8 cellular contexts compared by ENCODE assay signal in genomic region chr4:41990383-41991111, GRCh38. TPM values are rescaled to one million over a fixed set of nuclear protein-coding genes. Genes with fewer than 3 reads are reported as not detected.
DNase-seq lines count a peak whose midpoint lies in the region; TF ChIP-seq lines count a peak whose summit lies in the region.

Gene SLC30A9, plus strand, starts transcription at chr4:41990530. Its CDS starts 122 bp downstream, at chr4:41990652.

- peak within 1 kb of the TSS; percentile 97 for H3K27ac Mint-ChIP-seq in HFFc6
- peak within 1 kb of the TSS; percentile 94 for H3K27ac Mint-ChIP-seq in activated naive CD4-positive, alpha-beta T cell treated with anti-CD3 and anti-CD28 coated beads for 36 hours

- CTCF ChIA-PET in activated naive CD4-positive, alpha-beta T cell treated with anti-CD3 and anti-CD28 coated beads for 36 hours (lab: Charles Lee) = interaction anchor here (0.9 to 1.3 kb wide), 3 partner anchors 14 to 55 kb away, joined by 3 read pairs; partner anchors contain the start of gene TMEM33

- peak within 1 kb of the TSS; percentile 100 for H3K4me3 Mint-ChIP-seq in HFFc6
- H3K4me3 Mint-ChIP-seq in activated naive CD4-positive, alpha-beta T cell treated with anti-CD3 and anti-CD28 coated beads for 36 hours = peak within 1 kb of the TSS; percentile 98

- H3K27me3 Mint-ChIP-seq in HFFc6 (ENCODE audit: insufficient read depth) = no peaks in the 10 kb centered on the region; the same call in 1 of the 2 replicates
- H3K27me3 Mint-ChIP-seq in activated naive CD4-positive, alpha-beta T cell treated with anti-CD3 and anti-CD28 coated beads for 36 hours (ENCODE audit: low read depth) = no peaks in the 10 kb centered on the region

- intact Hi-C loops in activated naive CD4-positive, alpha-beta T cell treated with anti-CD3 and anti-CD28 coated beads for 36 hours (cut with micrococcal nuclease) = loop anchor here (1.0 to 5.0 kb wide), 2 partner anchors 55 to 773 kb away; partner anchors contain the start of gene TMEM33

- peak within 1 kb of the TSS; percentile 83 for H3K4me3 ChIP-seq in GM08714 (ENCODE audit: low read length)

- H3K4me1 Mint-ChIP-seq in HFFc6 (ENCODE audit: low read depth) = peaks cover 26% of the 10 kb centered on the region
- H3K4me1 Mint-ChIP-seq in activated naive CD4-positive, alpha-beta T cell treated with anti-CD3 and anti-CD28 coated beads for 36 hours (ENCODE audit: low read depth) = peaks cover 24% of the 10 kb centered on the region

- peaks cover 8% of the 10 kb centered on the region; the same call in 1 of the 2 replicates for H3K36me3 Mint-ChIP-seq in HFFc6 (ENCODE audit: low read depth)
- peaks cover 3% of the 10 kb centered on the region for H3K36me3 Mint-ChIP-seq in activated naive CD4-positive, alpha-beta T cell treated with anti-CD3 and anti-CD28 coated beads for 36 hours (ENCODE audit: low read depth)

- DNase-seq in HFFc6 (peak; percentile 91), NAMALWA (ENCODE audit: low spot score) (peak; percentile 98), SK-N-DZ (ENCODE audit: low spot score) (peak; percentile 94), germinal center (ENCODE audit: low spot score) (peak; percentile 98), non-pigmented ciliary epithelial cell (ENCODE audit: low read depth) (peak; percentile 62), superior temporal gyrus (ENCODE audit: extremely low spot score) (peak; percentile 99)
- DNase-seq in activated naive CD4-positive, alpha-beta T cell treated with anti-CD3 and anti-CD28 coated beads for 36 hours = peak; percentile 96

- H3K9me3 Mint-ChIP-seq in HFFc6 = no peaks in the 10 kb centered on the region
- no peaks in the 10 kb centered on the region for H3K9me3 Mint-ChIP-seq in activated naive CD4-positive, alpha-beta T cell treated with anti-CD3 and anti-CD28 coated beads for 36 hours

- peak; percentile 66 for TF ChIP-seq CTCF in HFFc6 (IDR thresholded peaks at IDR 0.05)

RNA-seq across cellular contexts. Expression of gene SLC30A9, which starts in this region (rescaled TPM):
- total RNA-seq in HFFc6 (2021; fragmentation: NEBNext Ultra II Directional; extraction: Animal tissue kit (Norgen Biotek cat#: 25700)) = 10 to 100 TPM; 69.9 to 73.3 (median 70.3) TPM
- polyA plus RNA-seq in SK-N-DZ (2014; cell fraction: cytosol; rRNA removed) = 49.6 and 57.4 TPM in 2 replicates
- polyA plus RNA-seq in SK-N-DZ (2014; cell fraction: nucleus; rRNA removed) = 28.3 and 36.3 TPM in 2 replicates
- 10 to 100 TPM; 36.2 to 36.3 TPM for total RNA-seq in activated naive CD4-positive, alpha-beta T cell treated with anti-CD3 and anti-CD28 coated beads for 36 hours

Comparison
In these comparisons a context has a peak if more than half of its experiments do, and no peak if none do; other contexts are left out.
1. Peak in every context shown above with its lines: DNase-seq and H3K4me3 ChIP-seq.